8 cellular contexts compared by ENCODE assay signal in the genomic region with DNA sequence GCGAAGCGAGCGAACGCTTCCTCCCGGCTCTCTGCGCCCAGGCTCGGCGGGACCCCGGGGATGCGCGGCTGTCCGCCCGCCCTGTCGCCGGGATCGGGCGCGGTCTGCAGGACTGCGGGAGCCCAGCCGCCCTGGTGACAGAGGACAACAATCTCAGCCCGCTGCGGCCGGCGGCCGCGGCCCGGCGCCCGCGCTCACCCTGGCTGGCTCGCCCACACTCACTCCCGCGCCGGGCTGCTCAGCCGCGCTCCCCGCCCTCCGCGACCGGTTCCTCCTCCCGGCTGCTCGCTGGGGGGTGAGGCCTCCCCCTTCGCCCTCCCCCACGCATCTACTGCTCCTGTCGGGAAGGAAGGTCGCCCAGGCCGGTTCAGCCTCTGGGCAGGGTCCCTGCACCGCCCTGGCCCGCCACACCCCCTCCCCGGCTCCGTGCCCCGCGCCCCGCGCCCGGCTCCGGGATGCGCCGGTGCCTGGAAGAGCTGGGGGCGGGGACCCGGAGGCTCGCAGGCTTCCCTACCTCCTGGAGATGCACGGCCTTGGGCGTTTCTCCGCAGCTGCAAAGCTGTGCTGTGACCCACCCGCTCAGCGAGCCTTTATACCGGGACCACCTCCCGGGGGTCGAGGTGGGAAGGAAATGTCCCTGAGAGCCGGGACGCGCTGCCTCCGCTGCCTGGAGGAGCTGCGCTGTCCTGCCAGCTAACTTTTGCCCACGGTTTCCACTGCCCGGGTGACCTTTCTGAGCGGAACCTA. TPM values are rescaled to one million over a fixed set of nuclear protein-coding genes. Genes with fewer than 3 reads are reported as not detected.
A peak's percentile ranks its signal among the peaks of the same experiment; 100 is the strongest.
DNase-seq lines count a peak whose midpoint lies in the region; ATAC-seq and TF ChIP-seq lines count a peak whose summit lies in the region.

A gene with protein sequence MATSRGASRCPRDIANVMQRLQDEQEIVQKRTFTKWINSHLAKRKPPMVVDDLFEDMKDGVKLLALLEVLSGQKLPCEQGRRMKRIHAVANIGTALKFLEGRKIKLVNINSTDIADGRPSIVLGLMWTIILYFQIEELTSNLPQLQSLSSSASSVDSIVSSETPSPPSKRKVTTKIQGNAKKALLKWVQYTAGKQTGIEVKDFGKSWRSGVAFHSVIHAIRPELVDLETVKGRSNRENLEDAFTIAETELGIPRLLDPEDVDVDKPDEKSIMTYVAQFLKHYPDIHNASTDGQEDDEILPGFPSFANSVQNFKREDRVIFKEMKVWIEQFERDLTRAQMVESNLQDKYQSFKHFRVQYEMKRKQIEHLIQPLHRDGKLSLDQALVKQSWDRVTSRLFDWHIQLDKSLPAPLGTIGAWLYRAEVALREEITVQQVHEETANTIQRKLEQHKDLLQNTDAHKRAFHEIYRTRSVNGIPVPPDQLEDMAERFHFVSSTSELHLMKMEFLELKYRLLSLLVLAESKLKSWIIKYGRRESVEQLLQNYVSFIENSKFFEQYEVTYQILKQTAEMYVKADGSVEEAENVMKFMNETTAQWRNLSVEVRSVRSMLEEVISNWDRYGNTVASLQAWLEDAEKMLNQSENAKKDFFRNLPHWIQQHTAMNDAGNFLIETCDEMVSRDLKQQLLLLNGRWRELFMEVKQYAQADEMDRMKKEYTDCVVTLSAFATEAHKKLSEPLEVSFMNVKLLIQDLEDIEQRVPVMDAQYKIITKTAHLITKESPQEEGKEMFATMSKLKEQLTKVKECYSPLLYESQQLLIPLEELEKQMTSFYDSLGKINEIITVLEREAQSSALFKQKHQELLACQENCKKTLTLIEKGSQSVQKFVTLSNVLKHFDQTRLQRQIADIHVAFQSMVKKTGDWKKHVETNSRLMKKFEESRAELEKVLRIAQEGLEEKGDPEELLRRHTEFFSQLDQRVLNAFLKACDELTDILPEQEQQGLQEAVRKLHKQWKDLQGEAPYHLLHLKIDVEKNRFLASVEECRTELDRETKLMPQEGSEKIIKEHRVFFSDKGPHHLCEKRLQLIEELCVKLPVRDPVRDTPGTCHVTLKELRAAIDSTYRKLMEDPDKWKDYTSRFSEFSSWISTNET (N-terminal part only) (minus strand): TSS at position 688 of the 747 bp plus-strand sequence. CDS start 9,031 bp downstream, outside the sequence.

- intact Hi-C loops in PC-9 (cut with micrococcal nuclease; ENCODE audit: unreplicated experiment) (no loop called here), left colon (cut with DNase I, micrococcal nuclease) (no loop called here)

- H3K27ac ChIP-seq in PC-9 = no peak within 1 kb of the TSS

- H3K27me3 Mint-ChIP-seq in stimulated activated memory B cell treated with anti-CD40 and anti-IgM and Interleukin-4, amounts not matched to agents 10 μg/mL and 1 μg/mL and 100 μg/mL, for 72 hours = peaks cover 41% of the 10 kb centered on the region

- H4K20me1 ChIP-seq in PC-9 (ENCODE audit: insufficient read depth) = no peaks in the 10 kb centered on the region

- H3K9me3 ChIP-seq in PC-9 (ENCODE audit: insufficient read depth, low read depth) = no peaks in the 10 kb centered on the region

- peaks cover 12% of the 10 kb centered on the region; the same call in 1 of the 2 replicates for H3K27me3 ChIP-seq in PC-9 (ENCODE audit: insufficient read depth, low read depth)

- peaks cover 17% of the 10 kb centered on the region for H3K4me1 Mint-ChIP-seq in stimulated activated memory B cell treated with anti-CD40 and anti-IgM and Interleukin-4, amounts not matched to agents 10 μg/mL and 1 μg/mL and 100 μg/mL, for 72 hours

- no peak within 1 kb of the TSS for H2AFZ ChIP-seq in PC-9

- DNase-seq in AG20443 (ENCODE audit: low spot score) (peak; percentile 81), PC-9 (no peak), choroid plexus epithelial cell (ENCODE audit: low read depth) (peak; percentile 22), left colon (peak in 1 of 2 donors; percentile 4), NCI-H345 treated with DMSO at 0.1 percent for 48 hours (lab: John Stamatoyannopoulos, UW; ENCODE audit: unreplicated experiment) (no peak)
- DNase-seq in stimulated activated CD4-positive, alpha-beta T cell treated with anti-CD3 and anti-CD28 coated beads, Interleukin-2, amount 100 ng/mL, for 48 hours = no peak

- H3F3A ChIP-seq in PC-9 (ENCODE audit: insufficient read depth, low read depth) = no peaks in the 10 kb centered on the region

- no peak within 1 kb of the TSS; the same call in 1 of the 2 replicates for H3K4me2 ChIP-seq in PC-9

- TF ChIP-seq CTCF in PC-9 (conservative IDR thresholded peaks at IDR 0.05) (no peak), choroid plexus epithelial cell (conservative IDR thresholded peaks at IDR 0.05; ENCODE audit: low read depth, low read length) (no peak)

- H3K27ac Mint-ChIP-seq in stimulated activated memory B cell treated with anti-CD40 and anti-IgM and Interleukin-4, amounts not matched to agents 10 μg/mL and 1 μg/mL and 100 μg/mL, for 72 hours = no peak within 1 kb of the TSS

- no peaks in the 10 kb centered on the region for H3K36me3 ChIP-seq in PC-9 (ENCODE audit: low read depth)

- POLR2A ChIA-PET in PC-9 (lab: Charles Lee; ENCODE audit: unreplicated experiment) = no interaction called here

- H3K4me1 ChIP-seq in PC-9 (replicated peaks; ENCODE audit: insufficient read depth) = no peaks in the 10 kb centered on the region

- no peak within 1 kb of the TSS for H3K4me3 ChIP-seq in PC-9
- H3K4me3 ChIP-seq in choroid plexus epithelial cell (ENCODE audit: low read depth, low read length) = peak within 1 kb of the TSS; percentile 64

- ATAC-seq in GM19455 (IDR thresholded peaks at IDR 0.05; ENCODE audit: unreplicated experiment) (peak; percentile 46), left colon (no peak)
- peak; percentile 14 for ATAC-seq in stimulated activated memory B cell treated with anti-CD40 and anti-IgM and Interleukin-4, amounts not matched to agents 10 μg/mL and 1 μg/mL and 100 μg/mL, for 72 hours

- peak within 1 kb of the TSS; percentile 63 for H3K4me3 Mint-ChIP-seq in stimulated activated memory B cell treated with anti-CD40 and anti-IgM and Interleukin-4, amounts not matched to agents 10 μg/mL and 1 μg/mL and 100 μg/mL, for 72 hours

- CTCF ChIA-PET in PC-9 (lab: Charles Lee) = no interaction called here

- no peaks in the 10 kb centered on the region for H3K79me2 ChIP-seq in PC-9 (ENCODE audit: low read depth)

- no peaks in the 10 kb centered on the region for H3K9me3 Mint-ChIP-seq in stimulated activated memory B cell treated with anti-CD40 and anti-IgM and Interleukin-4, amounts not matched to agents 10 μg/mL and 1 μg/mL and 100 μg/mL, for 72 hours

- H3K36me3 Mint-ChIP-seq in stimulated activated memory B cell treated with anti-CD40 and anti-IgM and Interleukin-4, amounts not matched to agents 10 μg/mL and 1 μg/mL and 100 μg/mL, for 72 hours = no peaks in the 10 kb centered on the region

- no TSS peak for BruUV-seq in PC-9 (replicated peaks; lab: Mats Ljungman, UMichigan)

- no peaks in the 10 kb centered on the region for H3K9me2 ChIP-seq in PC-9 (ENCODE audit: insufficient read depth)

RNA-seq across cellular contexts. Expression of the gene that starts here (rescaled TPM):
- total RNA-seq in PC-9 (2021) (13.4 and 14.8 TPM in 2 replicates), left colon (10 to 100 TPM; 15.8 to 30.1 TPM)

Comparison
In these comparisons a context has a peak if more than half of its experiments do, and no peak if none do; other contexts are left out.
1. DNase-seq: peak in AG20443 (single experiment) and choroid plexus epithelial cell (single experiment); none in PC-9 (0 of 2), NCI-H345 treated with DMSO at 0.1 percent for 48 hours (single experiment) and stimulated activated CD4-positive, alpha-beta T cell treated with anti-CD3 and anti-CD28 coated beads, Interleukin-2, amount 100 ng/mL, for 48 hours (0 of 2).